Comparison of ENCODE assay signal across 18 cellular contexts in genomic region chr3:12990306-12990705, GRCh38.
DNase-seq lines count a peak whose midpoint lies in the region; ATAC-seq and TF ChIP-seq lines count a peak whose summit lies in the region.
"Had no signal": no experiment of that assay in that cellular context is flagged by ENCODE, and none has a peak within 500 bp of the region (broad histone marks: within the 10 kb centered on the region; RNA-seq: fewer than 3 reads in every experiment).

No MANE protein-coding gene starts in this region.

- H3K4me1 Mint-ChIP-seq in MCF 10A (ENCODE audit: insufficient read depth, unreplicated experiment) (no peaks in the 10 kb centered on the region), chondrocyte (ENCODE audit: low read depth) (peaks cover 21% of the 10 kb centered on the region)

- H3K36me3 ChIP-seq in breast epithelium (no peaks in the 10 kb centered on the region), mesodermal cell (ENCODE audit: control insufficient read depth, insufficient read depth, low read length) (no peaks in the 10 kb centered on the region), transverse colon (no peaks in the 10 kb centered on the region)

- H3K27ac Mint-ChIP-seq in MCF 10A (ENCODE audit: low read depth, unreplicated experiment) (no peak overlapping the region), chondrocyte (ENCODE audit: unreplicated experiment) (peak overlapping the region; percentile 87)
- H3K27ac Mint-ChIP-seq: activated CD8-positive, alpha-beta memory T cell treated with anti-CD3 and anti-CD28 coated beads, Interleukin-2, amount 10 ng/mL, durations not matched to agents 7 days and 5 days; activated naive CD4-positive, alpha-beta T cell treated with anti-CD3 and anti-CD28 coated beads for 36 hours; WTC11 had no signal

- H3K9me3 ChIP-seq in breast epithelium (no peaks in the 10 kb centered on the region), mesodermal cell (ENCODE audit: control insufficient read depth, low read length) (no peaks in the 10 kb centered on the region), transverse colon (no peaks in the 10 kb centered on the region)
- H3K9me3 ChIP-seq: A549 had no signal

- no peak for TF ChIP-seq EP300 in transverse colon (IDR thresholded peaks at IDR 0.05; ENCODE audit: low read depth)

- H3K4me3 Mint-ChIP-seq in MCF 10A (ENCODE audit: unreplicated experiment) (no peak overlapping the region), chondrocyte (ENCODE audit: unreplicated experiment) (no peak overlapping the region)
- H3K4me3 Mint-ChIP-seq: activated CD8-positive, alpha-beta memory T cell treated with anti-CD3 and anti-CD28 coated beads, Interleukin-2, amount 10 ng/mL, durations not matched to agents 7 days and 5 days; activated naive CD4-positive, alpha-beta T cell treated with anti-CD3 and anti-CD28 coated beads for 36 hours; stimulated activated effector memory CD8-positive, alpha-beta T cell treated with anti-CD3 and anti-CD28 coated beads, Interleukin-12 subunit alpha, Interleukin-12 subunit beta, amount 100 ng/mL, for 72 hours; WTC11 had no signal

- TF ChIP-seq POLR2A in breast epithelium (IDR thresholded peaks at IDR 0.05) (no peak), transverse colon (IDR thresholded peaks at IDR 0.05) (no peak)

- H3K9me3 Mint-ChIP-seq in MCF 10A (ENCODE audit: unreplicated experiment) (peaks cover 5% of the 10 kb centered on the region), chondrocyte (ENCODE audit: low read depth) (peaks cover 6% of the 10 kb centered on the region)
- H3K9me3 Mint-ChIP-seq: activated naive CD4-positive, alpha-beta T cell treated with anti-CD3 and anti-CD28 coated beads for 36 hours; stimulated activated effector memory CD8-positive, alpha-beta T cell treated with anti-CD3 and anti-CD28 coated beads, Interleukin-12 subunit alpha, Interleukin-12 subunit beta, amount 100 ng/mL, for 72 hours had no signal

- CTCF ChIA-PET in MCF 10A (lab: Yijun Ruan, JAX), result interaction anchor here (0.8 to 2.4 kb wide), 4 partner anchors 95 to 1002 kb away, joined by 3 to 5 read pairs (median 3); no protein-coding TSS in a partner anchor

- H3K27ac ChIP-seq in breast epithelium, result peak overlapping the region; percentile 66 to 81
- H3K27ac ChIP-seq in mesodermal cell (ENCODE audit: low read depth, low read length, severe bottlenecking), result peak overlapping the region; percentile 63
- no peak overlapping the region for H3K27ac ChIP-seq in transverse colon
- H3K27ac ChIP-seq: A549 had no signal

- H3K27me3 Mint-ChIP-seq in MCF 10A (ENCODE audit: insufficient read depth, unreplicated experiment) (no peaks in the 10 kb centered on the region), chondrocyte (ENCODE audit: low read depth) (no peaks in the 10 kb centered on the region)
- H3K27me3 Mint-ChIP-seq: activated CD8-positive, alpha-beta memory T cell treated with anti-CD3 and anti-CD28 coated beads, Interleukin-2, amount 10 ng/mL, durations not matched to agents 7 days and 5 days had no signal

- intact Hi-C loops in breast epithelium (cut with DNase I; ENCODE audit: low total_unique reads), result loop anchor here (10.0 kb wide), 1 partner anchor 1364 kb away; no protein-coding TSS in a partner anchor
- intact Hi-C loops in MCF 10A (cut with micrococcal nuclease), result no loop called here
- intact Hi-C loops in transverse colon (cut with DNase I; ENCODE audit: low total_unique reads), result no loop called here

- no peaks in the 10 kb centered on the region for H3K4me1 ChIP-seq in breast epithelium
- H3K4me1 ChIP-seq in mesodermal cell (ENCODE audit: control insufficient read depth, insufficient read depth, low read length, poor library complexity, severe bottlenecking), result peaks cover 27% of the 10 kb centered on the region
- H3K4me1 ChIP-seq in transverse colon, result peaks cover 0 to 13% (median 9%) of the 10 kb centered on the region in 4 donors

- 92 to 100% methylated on average over 5 of the region's 5 CpGs for WGBS in mesodermal cell (ENCODE audit: insufficient coverage in 2 of 2), 2 experiments
- WGBS in transverse colon (ENCODE audit: low coverage in 1 of 2), 2 donors, result 77% methylated on average over 5 of the region's 5 CpGs; no CpG with 5 or more reads in 1 of the 2 donors

- no TSS peak for BruUV-seq in MCF 10A (replicated peaks; lab: Mats Ljungman, UMichigan)

- TF ChIP-seq CTCF in breast epithelium (IDR thresholded peaks at IDR 0.05) (no peak), MCF 10A (IDR thresholded peaks at IDR 0.05; ENCODE audit: unreplicated experiment) (no peak), chondrocyte (IDR thresholded peaks at IDR 0.05) (no peak), transverse colon (IDR thresholded peaks at IDR 0.05) (no peak)

- H3K27me3 ChIP-seq in breast epithelium (no peaks in the 10 kb centered on the region), transverse colon (no peaks in the 10 kb centered on the region)

- in situ Hi-C loops in transverse colon (cut with MboI; ENCODE audit: low pct_ligation_motif_present in 1 of 4, low pct_unique_long_range_greater_than_20kb in 1 of 4, low sequenced_read_pairs in 3 of 4), result no loop called here

- H3K4me3 ChIP-seq in breast epithelium (no peak overlapping the region), mesodermal cell (ENCODE audit: extremely low read depth, insufficient read depth, low read length, poor library complexity, severe bottlenecking) (no peak overlapping the region), transverse colon (no peak overlapping the region)
- H3K4me3 ChIP-seq: A549 had no signal

- H3K36me3 Mint-ChIP-seq in MCF 10A (ENCODE audit: insufficient read depth, unreplicated experiment) (no peaks in the 10 kb centered on the region), chondrocyte (ENCODE audit: low read depth) (no peaks in the 10 kb centered on the region)

- DNase-seq in breast epithelium (ENCODE audit: low spot score in 2 of 2) (peak in 1 of 2 donors; percentile 54), MCF 10A (ENCODE audit: unreplicated experiment) (no peak), chondrocyte (ENCODE audit: low spot score) (no peak), transverse colon (peak; percentile 3), HuH-7 (ENCODE audit: low spot score) (no peak)
- DNase-seq: activated CD8-positive, alpha-beta memory T cell treated with anti-CD3 and anti-CD28 coated beads, Interleukin-2, amount 10 ng/mL, durations not matched to agents 7 days and 5 days; activated naive CD4-positive, alpha-beta T cell treated with anti-CD3 and anti-CD28 coated beads for 36 hours; hypothalamus; KBM-7; NCI-H146; NCI-H446 had no signal

- POLR2A ChIA-PET in MCF 10A (lab: Yijun Ruan, JAX), result interaction anchor here (1.0 kb wide), 1 partner anchor 8 kb away, joined by 3 read pairs; no protein-coding TSS in a partner anchor

- ATAC-seq in GM19035 (IDR thresholded peaks at IDR 0.05; ENCODE audit: unreplicated experiment) (no peak), HG02678 (IDR thresholded peaks at IDR 0.05; ENCODE audit: unreplicated experiment) (no peak)
- ATAC-seq: A549; activated CD8-positive, alpha-beta memory T cell treated with anti-CD3 and anti-CD28 coated beads, Interleukin-2, amount 10 ng/mL, durations not matched to agents 7 days and 5 days; left lobe of liver; stimulated activated effector memory CD8-positive, alpha-beta T cell treated with anti-CD3 and anti-CD28 coated beads, Interleukin-12 subunit alpha, Interleukin-12 subunit beta, amount 100 ng/mL, for 72 hours; WTC11 had no signal

Comparison
In these comparisons a context has a peak if more than half of its experiments do, and no peak if none do; other contexts are left out.
1. H3K27ac ChIP-seq: peak in breast epithelium (2 of 2) and mesodermal cell (single experiment); none in transverse colon (0 of 4).